ENCODE assay signal across 1 cellular context in genomic region chr7:16891338-16891737, GRCh38.
TF ChIP-seq lines count a peak whose summit lies in the region.

No MANE protein-coding gene starts in this region.

TF ChIP-seq in HepG2, 621 proteins besides CTCF, POLR2A, EP300 and RAD21 (continued from another document):
- no peak for TF ChIP-seq HNRNPL (IDR thresholded peaks at IDR 0.05; ENCODE audit: low read depth, low read length)
- no peak for TF ChIP-seq ATF7-NPFF (CRISPR knock-in tag; IDR thresholded peaks at IDR 0.05; ENCODE audit: low read depth)
- TF ChIP-seq, protein P1, sequence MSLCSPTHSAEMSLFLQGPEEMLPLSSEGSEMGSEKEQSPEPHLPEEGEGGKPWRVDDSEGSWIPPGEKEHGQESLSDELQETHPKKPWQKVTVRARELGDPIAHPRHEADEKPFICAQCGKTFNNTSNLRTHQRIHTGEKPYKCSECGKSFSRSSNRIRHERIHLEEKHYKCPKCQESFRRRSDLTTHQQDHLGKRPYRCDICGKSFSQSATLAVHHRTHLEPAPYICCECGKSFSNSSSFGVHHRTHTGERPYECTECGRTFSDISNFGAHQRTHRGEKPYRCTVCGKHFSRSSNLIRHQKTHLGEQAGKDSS (CRISPR knock-in tag; IDR thresholded peaks at IDR 0.05; ENCODE audit: borderline replicate concordance, low read depth), result no peak
- TF ChIP-seq, protein P2, sequence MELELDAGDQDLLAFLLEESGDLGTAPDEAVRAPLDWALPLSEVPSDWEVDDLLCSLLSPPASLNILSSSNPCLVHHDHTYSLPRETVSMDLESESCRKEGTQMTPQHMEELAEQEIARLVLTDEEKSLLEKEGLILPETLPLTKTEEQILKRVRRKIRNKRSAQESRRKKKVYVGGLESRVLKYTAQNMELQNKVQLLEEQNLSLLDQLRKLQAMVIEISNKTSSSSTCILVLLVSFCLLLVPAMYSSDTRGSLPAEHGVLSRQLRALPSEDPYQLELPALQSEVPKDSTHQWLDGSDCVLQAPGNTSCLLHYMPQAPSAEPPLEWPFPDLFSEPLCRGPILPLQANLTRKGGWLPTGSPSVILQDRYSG (CRISPR knock-in tag; IDR thresholded peaks at IDR 0.05), result no peak
- TF ChIP-seq, protein P3, sequence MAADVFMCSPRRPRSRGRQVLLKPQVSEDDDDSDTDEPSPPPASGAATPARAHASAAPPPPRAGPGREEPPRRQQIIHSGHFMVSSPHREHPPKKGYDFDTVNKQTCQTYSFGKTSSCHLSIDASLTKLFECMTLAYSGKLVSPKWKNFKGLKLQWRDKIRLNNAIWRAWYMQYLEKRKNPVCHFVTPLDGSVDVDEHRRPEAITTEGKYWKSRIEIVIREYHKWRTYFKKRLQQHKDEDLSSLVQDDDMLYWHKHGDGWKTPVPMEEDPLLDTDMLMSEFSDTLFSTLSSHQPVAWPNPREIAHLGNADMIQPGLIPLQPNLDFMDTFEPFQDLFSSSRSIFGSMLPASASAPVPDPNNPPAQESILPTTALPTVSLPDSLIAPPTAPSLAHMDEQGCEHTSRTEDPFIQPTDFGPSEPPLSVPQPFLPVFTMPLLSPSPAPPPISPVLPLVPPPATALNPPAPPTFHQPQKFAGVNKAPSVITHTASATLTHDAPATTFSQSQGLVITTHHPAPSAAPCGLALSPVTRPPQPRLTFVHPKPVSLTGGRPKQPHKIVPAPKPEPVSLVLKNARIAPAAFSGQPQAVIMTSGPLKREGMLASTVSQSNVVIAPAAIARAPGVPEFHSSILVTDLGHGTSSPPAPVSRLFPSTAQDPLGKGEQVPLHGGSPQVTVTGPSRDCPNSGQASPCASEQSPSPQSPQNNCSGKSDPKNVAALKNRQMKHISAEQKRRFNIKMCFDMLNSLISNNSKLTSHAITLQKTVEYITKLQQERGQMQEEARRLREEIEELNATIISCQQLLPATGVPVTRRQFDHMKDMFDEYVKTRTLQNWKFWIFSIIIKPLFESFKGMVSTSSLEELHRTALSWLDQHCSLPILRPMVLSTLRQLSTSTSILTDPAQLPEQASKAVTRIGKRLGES (CRISPR knock-in tag; IDR thresholded peaks at IDR 0.05; ENCODE audit: borderline replicate concordance), result no peak
